Comparison of ENCODE assay signal across 17 cellular contexts in genomic region chr10:100359529-100360150, GRCh38. TPM values are rescaled to one million over a fixed set of nuclear protein-coding genes. Genes with fewer than 3 reads are reported as not detected.
DNase-seq lines count a peak whose midpoint lies in the region; ATAC-seq and TF ChIP-seq lines count a peak whose summit lies in the region.
"Had no signal": no experiment of that assay in that cellular context is flagged by ENCODE, and none has a peak within 500 bp of the region (broad histone marks: within the 10 kb centered on the region; RNA-seq: fewer than 3 reads in every experiment).

No MANE protein-coding gene starts in this region.

- peak overlapping the region in 4 of 5 experiments; percentile 13 to 49 (median 27) for H3K4me3 Mint-ChIP-seq in brain
- H3K4me3 Mint-ChIP-seq: central memory CD8-positive, alpha-beta T cell had no signal

- peaks cover 96% of the 10 kb centered on the region for H3K36me3 ChIP-seq in A673 (ENCODE audit: insufficient read depth, low read length, poor library complexity, severe bottlenecking)
- peaks cover 71% of the 10 kb centered on the region for H3K36me3 ChIP-seq in Karpas-422 (ENCODE audit: insufficient read depth, low read length)
- peaks cover 31% of the 10 kb centered on the region for H3K36me3 ChIP-seq in mesendoderm (ENCODE audit: control insufficient read depth, insufficient read depth, low read length)
- peaks cover 0 to 90% of the 10 kb centered on the region in 2 donors for H3K36me3 ChIP-seq in left lung

- H2BK5ac ChIP-seq in mesendoderm (ENCODE audit: low read length), result peak overlapping the region; percentile 90

- no peaks in the 10 kb centered on the region; the same call in 1 of the 2 replicates for H3K79me2 ChIP-seq in Karpas-422 (ENCODE audit: low read length)
- H3K79me2 ChIP-seq in mesendoderm (ENCODE audit: control insufficient read depth, insufficient read depth, low read length), result peaks cover 10% of the 10 kb centered on the region

- POLR2A ChIA-PET in A673 (lab: Charles Lee; ENCODE audit: low non-redundant PET), result no interaction called here

- H3K9me2 ChIP-seq in Karpas-422 (replicated peaks; ENCODE audit: insufficient read depth, low read length), result no peaks in the 10 kb centered on the region

- H3K4ac ChIP-seq in mesendoderm (ENCODE audit: low read depth, low read length), result peak overlapping the region; percentile 85

- CTCF ChIA-PET in A673 (lab: Charles Lee), result no interaction called here

- peak overlapping the region; percentile 41 for H3K27ac ChIP-seq in A673 (ENCODE audit: low read depth, low read length, poor library complexity, severe bottlenecking)
- H3K27ac ChIP-seq in Karpas-422 (ENCODE audit: low read length), result peak overlapping the region; percentile 30; the same call in 1 of the 2 replicates
- peak overlapping the region; percentile 59 for H3K27ac ChIP-seq in mesendoderm (ENCODE audit: low read depth, low read length)
- H3K27ac ChIP-seq in left lung, result no peak overlapping the region
- H3K27ac ChIP-seq: esophagus squamous epithelium, WERI-Rb-1 had no signal

- H3K9me3 ChIP-seq in A673 (ENCODE audit: low read depth, low read length, poor library complexity, severe bottlenecking) (no peaks in the 10 kb centered on the region), Karpas-422 (ENCODE audit: low read length) (no peaks in the 10 kb centered on the region), left lung (no peaks in the 10 kb centered on the region)
- H3K9me3 ChIP-seq: esophagus squamous epithelium, MG63 had no signal

- DNase-seq in A673 (ENCODE audit: low spot score) (no peak), Karpas-422 (no peak), mesendoderm (peak; percentile 74), NCI-H69 (lab: John Stamatoyannopoulos, UW) (no peak), DMS153 (lab: John Stamatoyannopoulos, UW) (no peak), left lung (no peak)
- DNase-seq in effector CD8-positive, alpha-beta T cell (lab: John Stamatoyannopoulos, UW), result no peak
- DNase-seq: esophagus squamous epithelium; GF-D8; MG63; NCI-H2227 treated with DMSO at 0.1 percent for 48 hours; RPMI8226; stimulated activated CD4-positive, alpha-beta T cell treated with anti-CD3 and anti-CD28 coated beads, Interleukin-12 subunit alpha, Interleukin-12 subunit beta, amount 100 ng/mL, for 4 hours; WERI-Rb-1 had no signal

- H3K9me3 Mint-ChIP-seq in brain, result no peaks in the 10 kb centered on the region
- H3K9me3 Mint-ChIP-seq: central memory CD8-positive, alpha-beta T cell had no signal

- peak overlapping the region; percentile 60 to 92 (median 83) for H3K27ac Mint-ChIP-seq in brain

- no peak overlapping the region for H2BK15ac ChIP-seq in mesendoderm (replicated peaks; ENCODE audit: low read depth)

- H2AK5ac ChIP-seq in mesendoderm (ENCODE audit: low read length), result peak overlapping the region; percentile 72

- H3K27me3 ChIP-seq in A673 (replicated peaks; ENCODE audit: insufficient read depth, low read depth, low read length, poor library complexity), result no peaks in the 10 kb centered on the region
- H3K27me3 ChIP-seq in Karpas-422 (ENCODE audit: low read length), result no peaks in the 10 kb centered on the region
- no peaks in the 10 kb centered on the region for H3K27me3 ChIP-seq in mesendoderm (ENCODE audit: insufficient read depth, low read length, poor library complexity)
- no peaks in the 10 kb centered on the region for H3K27me3 ChIP-seq in left lung
- H3K27me3 ChIP-seq: esophagus squamous epithelium, MG63 had no signal

- peaks cover 40% of the 10 kb centered on the region for H3K4me1 ChIP-seq in A673 (ENCODE audit: insufficient read depth, low read length, poor library complexity, severe bottlenecking)
- peaks cover 9% of the 10 kb centered on the region for H3K4me1 ChIP-seq in Karpas-422 (ENCODE audit: low read length)
- peaks cover 19% of the 10 kb centered on the region for H3K4me1 ChIP-seq in mesendoderm (ENCODE audit: control insufficient read depth, low read depth, low read length)
- H3K4me1 ChIP-seq in left lung, result peaks cover 0 to 18% of the 10 kb centered on the region in 2 donors

- no peak overlapping the region for H2AFZ ChIP-seq in Karpas-422 (ENCODE audit: low read length)

- no peak for TF ChIP-seq CTCF in A673 (conservative IDR thresholded peaks at IDR 0.05; ENCODE audit: low read depth, low read length)
- no peak for TF ChIP-seq CTCF in brain (conservative IDR thresholded peaks at IDR 0.05)
- TF ChIP-seq CTCF in left lung (IDR thresholded peaks at IDR 0.05), result no peak

- H4K5ac ChIP-seq in mesendoderm (ENCODE audit: low read length), result peak overlapping the region; percentile 2

- peak overlapping the region; percentile 78 for H3K18ac ChIP-seq in mesendoderm (ENCODE audit: low read length)

- peaks cover 3% of the 10 kb centered on the region for H3K27me3 Mint-ChIP-seq in brain
- H3K27me3 Mint-ChIP-seq: central memory CD8-positive, alpha-beta T cell had no signal

- H2BK120ac ChIP-seq in mesendoderm (ENCODE audit: low read depth, low read length), result no peak overlapping the region

- no peak for ATAC-seq in left lung

- H3K4me3 ChIP-seq in A673 (ENCODE audit: low read depth, low read length, poor library complexity, severe bottlenecking) (no peak overlapping the region), Karpas-422 (ENCODE audit: low read length) (no peak overlapping the region), mesendoderm (ENCODE audit: low read length) (no peak overlapping the region), left lung (no peak overlapping the region)
- H3K4me3 ChIP-seq: esophagus squamous epithelium, MG63 had no signal

- peaks cover 41% of the 10 kb centered on the region for H4K20me1 ChIP-seq in Karpas-422 (ENCODE audit: insufficient read depth, low read depth, low read length)

- H3K4me2 ChIP-seq in Karpas-422 (ENCODE audit: low read depth, low read length, poor library complexity, severe bottlenecking) (no peak overlapping the region), mesendoderm (ENCODE audit: low read length) (peak overlapping the region; percentile 12)

- peaks cover 89% of the 10 kb centered on the region for H3K4me1 Mint-ChIP-seq in brain
- H3K4me1 Mint-ChIP-seq: central memory CD8-positive, alpha-beta T cell had no signal

- peak overlapping the region; percentile 26 for H3K56ac ChIP-seq in mesendoderm (ENCODE audit: low read length)

- intact Hi-C loops in A673 (cut with micrococcal nuclease; ENCODE audit: unreplicated experiment), result no loop called here
- intact Hi-C loops in left lung (cut with DNase I), result no loop called here

- BruUV-seq in A673 (replicated peaks; lab: Mats Ljungman, UMichigan), result no TSS peak

- H3K9ac ChIP-seq in Karpas-422 (ENCODE audit: low read length) (no peak overlapping the region), mesendoderm (ENCODE audit: low read length) (peak overlapping the region; percentile 22)

- no CpG with 5 or more reads among the region's 3 CpGs for WGBS in mesendoderm (ENCODE audit: extremely low coverage, insufficient coverage, low lambda C conversion rate)

- peak overlapping the region; percentile 69 for H3K23ac ChIP-seq in mesendoderm (ENCODE audit: low read length)

- H4K8ac ChIP-seq in mesendoderm (ENCODE audit: low read depth, low read length), result no peak overlapping the region

- H3K79me1 ChIP-seq in mesendoderm (ENCODE audit: low read length), result peaks cover 13% of the 10 kb centered on the region

- H3K36me3 Mint-ChIP-seq in brain, result peaks cover 89% of the 10 kb centered on the region

RNA-seq across cellular contexts. Expression of gene SCD, which starts 12.6 kb away (rescaled TPM):
- total RNA-seq in A673 (2021), result 519 and 559 TPM in 2 replicates
- 282 and 463 TPM in 2 replicates for total RNA-seq in Karpas-422 (2014; rRNA removed; shearing (Covaris generic); ENCODE audit: low replicate concordance)
- 423 TPM for polyA plus RNA-seq in brain (ENCODE audit: insufficient read depth, low read depth, low replicate concordance)
- 565 TPM for polyA plus RNA-seq in mesendoderm (2013, experiment 1 of 2)
- 558 TPM for polyA plus RNA-seq in mesendoderm (2013, experiment 2 of 2)
- total RNA-seq in left lung, result 100 to 1,000 TPM; 524 to 529 TPM

RNA-seq across cellular contexts. Expression of gene PKD2L1, which starts 29.6 kb away (rescaled TPM):
- total RNA-seq in A673 (2021) (not detected in 2 replicates), left lung (under 1 TPM in 1 of 2 donors, not detected in 1; 0.37 TPM)
- 0.07 and 0.25 TPM in 2 replicates for total RNA-seq in Karpas-422 (2014; rRNA removed; shearing (Covaris generic); ENCODE audit: low replicate concordance)
- polyA plus RNA-seq in brain (ENCODE audit: insufficient read depth, low read depth, low replicate concordance), result 1.3 TPM
- 0.04 TPM for polyA plus RNA-seq in mesendoderm (2013, experiment 1 of 2)
- 0.07 TPM for polyA plus RNA-seq in mesendoderm (2013, experiment 2 of 2)
- total RNA-seq: esophagus squamous epithelium had no signal
- polyA plus RNA-seq: BJ had no signal

Comparison
In these comparisons a context has a peak if more than half of its experiments do, and no peak if none do; other contexts are left out.
1. H3K27ac ChIP-seq: peak in A673 (single experiment), Karpas-422 (single experiment) and mesendoderm (single experiment); none in left lung (0 of 2).